Comparison of ENCODE assay signal across 8 cellular contexts in the genomic region with DNA sequence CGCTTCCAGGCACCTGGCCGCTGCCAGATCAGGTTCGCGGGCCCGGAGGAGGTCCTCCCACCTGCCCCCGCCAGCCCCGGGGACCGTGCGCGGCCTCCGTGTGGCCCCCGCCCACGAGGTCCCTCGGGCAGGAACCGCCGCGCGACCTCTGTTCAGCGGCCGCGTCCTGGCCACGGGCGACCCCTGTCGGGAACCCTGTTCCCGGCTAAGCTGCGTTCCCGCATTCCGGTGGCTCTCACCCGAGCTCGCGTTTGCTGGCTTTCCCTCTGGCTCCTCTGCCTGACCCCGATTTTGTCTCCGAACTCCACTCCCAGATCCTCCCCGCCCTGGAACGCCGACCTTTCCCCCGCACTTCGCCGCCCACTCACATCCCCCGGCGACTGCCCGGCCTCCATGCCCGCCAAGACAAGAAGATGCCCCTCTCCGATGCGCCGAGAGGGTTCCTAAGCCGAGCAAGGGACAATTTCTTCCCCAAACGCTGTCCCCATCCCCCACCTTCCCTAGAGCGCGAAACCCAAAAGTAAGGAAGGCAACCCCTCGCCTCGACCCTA. TPM values are rescaled to one million over a fixed set of nuclear protein-coding genes. Genes with fewer than 3 reads are reported as not detected.
DNase-seq lines count a peak whose midpoint lies in the region; ATAC-seq, FAIRE-seq and TF ChIP-seq lines count a peak whose summit lies in the region.

No MANE protein-coding gene starts in this region.

- H3K9ac ChIP-seq in HUES6 (ENCODE audit: low read length), result peak overlapping the region; percentile 74
- H3K9ac ChIP-seq in H1 (replicated peaks in 1 of 4; ENCODE audit: extremely low read depth in 1 of 4, low read depth in 3 of 4, low read length in 3 of 4), result peak overlapping the region in 2 of 4 experiments; percentile 9 to 31; a peak in 1 of 7 replicates

- H2BK120ac ChIP-seq in H1 (replicated peaks; ENCODE audit: low read depth, low read length), result no peak overlapping the region

- peaks cover 0 to 5% of the 10 kb centered on the region in 2 experiments for H4K20me1 ChIP-seq in H1 (replicated peaks in 1 of 2; ENCODE audit: control insufficient read depth in 1 of 2, insufficient read depth in 2 of 2, low read length in 2 of 2)

- no peak overlapping the region for H3K14ac ChIP-seq in H1 (ENCODE audit: insufficient read length)

- H3K56ac ChIP-seq in H1 (replicated peaks; ENCODE audit: insufficient read length, low read depth, low read length), result no peak overlapping the region

- peak overlapping the region; percentile 70 for H3K4ac ChIP-seq in H1 (replicated peaks; ENCODE audit: insufficient read length, low read depth, low read length)

- TF ChIP-seq CTCF in GM13976 (IDR thresholded peaks at IDR 0.05; ENCODE audit: borderline replicate concordance, control extremely low read depth, extremely low read depth, insufficient read depth, missing control alignments) (peak; percentile 87), H1 (IDR thresholded peaks at IDR 0.05; ENCODE audit: control extremely low read depth in 1 of 3, insufficient read depth in 1 of 3, low read depth in 1 of 3, low read length in 3 of 3) (peak; percentile 47 to 55 (median 51))

- H2AK5ac ChIP-seq in H1 (ENCODE audit: low read depth, low read length), result no peak overlapping the region

- H3K4me2 ChIP-seq in H1 (ENCODE audit: insufficient read depth in 1 of 2, low read depth in 2 of 2, low read length in 2 of 2), result peak overlapping the region; percentile 85 to 94

- peaks cover 0 to 46% of the 10 kb centered on the region in 2 experiments for H3K79me2 ChIP-seq in H1 (ENCODE audit: control insufficient read depth in 1 of 2, insufficient read depth in 2 of 2, low read length in 2 of 2)

- H3K4me1 Mint-ChIP-seq in stimulated activated naive CD8-positive, alpha-beta T cell treated with anti-CD3 and anti-CD28 coated beads, Interleukin-15, Interleukin-2, amounts not matched to agents 100 ng/mL and 50 ng/mL, for 24 hours (ENCODE audit: low read depth), result peaks cover 74% of the 10 kb centered on the region

- no peaks in the 10 kb centered on the region for H3K9me3 ChIP-seq in HUES6 (ENCODE audit: control insufficient read depth, insufficient read depth, low read depth, low read length)
- no peaks in the 10 kb centered on the region for H3K9me3 ChIP-seq in H1 (ENCODE audit: insufficient read depth in 2 of 2, low read depth in 1 of 2, low read length in 1 of 2)

- no peak for TF ChIP-seq POLR2A in H1 (IDR thresholded peaks at IDR 0.05; ENCODE audit: control extremely low read depth in 1 of 2, low read depth in 2 of 2, low read length in 2 of 2)

- H2BK20ac ChIP-seq in H1 (ENCODE audit: low read length), result no peak overlapping the region

- no peak for FAIRE-seq in H1 (lab: Jason Lieb, UNC)

- H3K27me3 Mint-ChIP-seq in stimulated activated naive CD8-positive, alpha-beta T cell treated with anti-CD3 and anti-CD28 coated beads, Interleukin-15, Interleukin-2, amounts not matched to agents 100 ng/mL and 50 ng/mL, for 24 hours, result peaks cover 5% of the 10 kb centered on the region

- TF ChIP-seq EP300 in H1 (IDR thresholded peaks at IDR 0.05; ENCODE audit: borderline replicate concordance in 1 of 2, low read depth in 2 of 2, low read length in 2 of 2), result no peak

- H3K18ac ChIP-seq in H1 (ENCODE audit: extremely low read depth, low read length), result peak overlapping the region; percentile 71

- peaks cover 22% of the 10 kb centered on the region for H3K36me3 Mint-ChIP-seq in stimulated activated naive CD8-positive, alpha-beta T cell treated with anti-CD3 and anti-CD28 coated beads, Interleukin-15, Interleukin-2, amounts not matched to agents 100 ng/mL and 50 ng/mL, for 24 hours (ENCODE audit: low read depth)

- H3K4me1 ChIP-seq in HUES6 (ENCODE audit: control insufficient read depth, insufficient read depth, low read length), result peaks cover 22% of the 10 kb centered on the region
- H3K4me1 ChIP-seq in H1 (replicated peaks in 1 of 4; ENCODE audit: control insufficient read depth in 3 of 4, insufficient read depth in 4 of 4, low read length in 3 of 4), result peaks cover 6 to 20% (median 13%) of the 10 kb centered on the region in 4 experiments

- WGBS in H1 (ENCODE audit: extremely low coverage in 1 of 2, insufficient coverage in 1 of 2, insufficient read length in 1 of 2, insufficient replicate concordance in 2 of 2, low coverage in 1 of 2, low lambda C conversion rate in 2 of 2, missing lambda C conversion rate in 1 of 2), 2 experiments, result 0% methylated on average over 44 of the region's 52 CpGs; no CpG with 5 or more reads in 1 of the 2 experiments

- peak overlapping the region; percentile 61 for H4K91ac ChIP-seq in H1 (replicated peaks; ENCODE audit: insufficient read length, low read length)

- H3K27ac ChIP-seq in HUES6 (ENCODE audit: low read depth, low read length), result no peak overlapping the region
- no peak overlapping the region for H3K27ac ChIP-seq in H1 (ENCODE audit: low read depth, low read length)

- H4K8ac ChIP-seq in H1 (ENCODE audit: extremely low read depth, insufficient read depth, low read length), result no peak overlapping the region

- H3K4me3 ChIP-seq in HUES6 (ENCODE audit: low read depth, low read length) (peak overlapping the region; percentile 96), H1 (ENCODE audit: extremely low read depth in 1 of 4, insufficient read depth in 2 of 4, low read depth in 3 of 4, low read length in 4 of 4) (peak overlapping the region; percentile 78 to 91 (median 79))

- H3K36me3 ChIP-seq in HUES6 (ENCODE audit: control insufficient read depth, insufficient read depth, low read length) (no peaks in the 10 kb centered on the region), H1 (ENCODE audit: control insufficient read depth in 2 of 4, insufficient read depth in 4 of 4, low read length in 3 of 4) (no peaks in the 10 kb centered on the region)

- H3K4me3 Mint-ChIP-seq in stimulated activated naive CD8-positive, alpha-beta T cell treated with anti-CD3 and anti-CD28 coated beads, Interleukin-15, Interleukin-2, amounts not matched to agents 100 ng/mL and 50 ng/mL, for 24 hours, result peak overlapping the region; percentile 93

- in situ Hi-C loops in GM13976 (cut with MboI; ENCODE audit: low sequenced_read_pairs, unreplicated experiment), result loop anchor here (10.0 to 25.0 kb wide), 3 partner anchors 144 to 746 kb away; no protein-coding TSS in a partner anchor

- peak overlapping the region; percentile 2 for H4K5ac ChIP-seq in H1 (ENCODE audit: insufficient read length, low read depth, low read length)

- peak; percentile 49 to 72; a peak in 3 of 4 replicates for TF ChIP-seq RAD21 in H1 (IDR thresholded peaks at IDR 0.05 in 1 of 2, conservative IDR thresholded peaks at IDR 0.05 in 1 of 2; ENCODE audit: low read depth in 2 of 2, low read length in 2 of 2)

- peak; percentile 82 for DNase-seq in GM13976 (ENCODE audit: low spot score)
- DNase-seq in activated CD4-positive, alpha-beta T cell treated with anti-CD3 and anti-CD28 coated beads, Interleukin-2, amount 50 U/mL, for 48 hours, result peak; percentile 59 to 65
- DNase-seq in H1 (ENCODE audit: low read depth in 1 of 2, low spot score in 2 of 2), result peak in 1 of 2 experiments; percentile 76
- DNase-seq in mesenteric fat pad (ENCODE audit: low spot score), result peak; percentile 93

- peaks cover 51% of the 10 kb centered on the region for H3K23me2 ChIP-seq in H1 (ENCODE audit: low read depth, low read length)

- peak overlapping the region; percentile 96; the same call in 1 of the 2 replicates for H2BK12ac ChIP-seq in H1 (ENCODE audit: low read depth, low read length)

- CTCF ChIA-PET in H1 (lab: Charles Lee; ENCODE audit: partially characterized antibody), result interaction anchor here (0.7 to 1.4 kb wide), 2 partner anchors 11 to 870 kb away, joined by 3 to 7 read pairs; no protein-coding TSS in a partner anchor

- H2BK15ac ChIP-seq in H1 (ENCODE audit: low read length), result no peak overlapping the region

- no peaks in the 10 kb centered on the region for H3K9me3 Mint-ChIP-seq in stimulated activated naive CD8-positive, alpha-beta T cell treated with anti-CD3 and anti-CD28 coated beads, Interleukin-15, Interleukin-2, amounts not matched to agents 100 ng/mL and 50 ng/mL, for 24 hours

- no peak overlapping the region; the same call in 1 of the 2 replicates for H2BK5ac ChIP-seq in H1 (ENCODE audit: low read depth, low read length)

- POLR2A ChIA-PET in H1 (lab: Charles Lee; ENCODE audit: partially characterized antibody), result interaction anchor here (1.3 to 2.6 kb wide), 2 partner anchors 15 to 530 kb away, joined by 3 to 10 read pairs; no protein-coding TSS in a partner anchor

- no peak overlapping the region for H3K23ac ChIP-seq in H1 (ENCODE audit: insufficient read length)

- H2AFZ ChIP-seq in H1 (ENCODE audit: low read length), result no peak overlapping the region; the same call in 1 of the 2 replicates

- H3K27me3 ChIP-seq in HUES6 (ENCODE audit: control insufficient read depth, insufficient read depth, low read length) (peaks cover 68% of the 10 kb centered on the region), H1 (replicated peaks in 1 of 4; ENCODE audit: control insufficient read depth in 3 of 4, extremely low read depth in 1 of 4, insufficient read depth in 3 of 4, low read length in 3 of 4) (peaks cover 15 to 59% (median 47%) of the 10 kb centered on the region in 4 experiments; a peak in 6 of 7 replicates)

- ATAC-seq in GM18870 (IDR thresholded peaks at IDR 0.05; ENCODE audit: unreplicated experiment), result no peak
- ATAC-seq in HG02571 (IDR thresholded peaks at IDR 0.05; ENCODE audit: unreplicated experiment), result no peak

- H3K27ac Mint-ChIP-seq in stimulated activated naive CD8-positive, alpha-beta T cell treated with anti-CD3 and anti-CD28 coated beads, Interleukin-15, Interleukin-2, amounts not matched to agents 100 ng/mL and 50 ng/mL, for 24 hours, result peak overlapping the region; percentile 98

- no peaks in the 10 kb centered on the region for H3K79me1 ChIP-seq in H1 (ENCODE audit: low read depth, low read length)

TF ChIP-seq in H1, 55 proteins besides CTCF, POLR2A, EP300 and RAD21 (continues in another document):
- TF ChIP-seq SIRT6 (IDR thresholded peaks at IDR 0.05; ENCODE audit: low read length) (no peak), POU5F1 (IDR thresholded peaks at IDR 0.05; ENCODE audit: low read depth, low read length) (no peak), CBX8 (IDR thresholded peaks at IDR 0.05; ENCODE audit: borderline replicate concordance, low read depth, low read length) (no peak)

RNA-seq across cellular contexts. Expression of a gene that starts 2.3 kb away (rescaled TPM):
- total RNA-seq in H1 (2021; fragmentation: NEBNext Ultra II Directional; extraction: Animal tissue kit (Norgen Biotek cat#: 25700)), result 8.6 and 11.0 TPM in 2 replicates
- polyA plus RNA-seq in H1 (2011; rRNA removed), result 2.9 and 3.4 TPM in 2 replicates
- 3.7 TPM for polyA plus RNA-seq in H1 (2011; cell fraction: cytosol; rRNA removed)
- 9.6 TPM for polyA plus RNA-seq in H1 (2011; cell fraction: nucleus; rRNA removed)
- polyA plus RNA-seq in H1 (2012, experiment 1 of 2), result 2.8 to 5.2 TPM (median 4.2 TPM) in 4 replicates
- 0.37 TPM for polyA plus RNA-seq in H1 (2012, experiment 2 of 2)
- 2.7 TPM for polyA plus RNA-seq in H1 (2013, experiment 1 of 2)
- polyA plus RNA-seq in H1 (2013, experiment 2 of 2), result 2.6 TPM
- polyA minus RNA-seq in H1 (2011; rRNA and poly(A)+ RNA removed), result 10.4 and 10.8 TPM in 2 replicates
- 5.7 TPM for polyA minus RNA-seq in H1 (2011; cell fraction: cytosol; rRNA and poly(A)+ RNA removed)
- polyA minus RNA-seq in H1 (2011; cell fraction: nucleus; rRNA and poly(A)+ RNA removed), result 21.6 TPM
- 12.0 TPM for total RNA-seq in mesenteric fat pad
